22 cellular contexts compared by ENCODE assay signal in the genomic region with DNA sequence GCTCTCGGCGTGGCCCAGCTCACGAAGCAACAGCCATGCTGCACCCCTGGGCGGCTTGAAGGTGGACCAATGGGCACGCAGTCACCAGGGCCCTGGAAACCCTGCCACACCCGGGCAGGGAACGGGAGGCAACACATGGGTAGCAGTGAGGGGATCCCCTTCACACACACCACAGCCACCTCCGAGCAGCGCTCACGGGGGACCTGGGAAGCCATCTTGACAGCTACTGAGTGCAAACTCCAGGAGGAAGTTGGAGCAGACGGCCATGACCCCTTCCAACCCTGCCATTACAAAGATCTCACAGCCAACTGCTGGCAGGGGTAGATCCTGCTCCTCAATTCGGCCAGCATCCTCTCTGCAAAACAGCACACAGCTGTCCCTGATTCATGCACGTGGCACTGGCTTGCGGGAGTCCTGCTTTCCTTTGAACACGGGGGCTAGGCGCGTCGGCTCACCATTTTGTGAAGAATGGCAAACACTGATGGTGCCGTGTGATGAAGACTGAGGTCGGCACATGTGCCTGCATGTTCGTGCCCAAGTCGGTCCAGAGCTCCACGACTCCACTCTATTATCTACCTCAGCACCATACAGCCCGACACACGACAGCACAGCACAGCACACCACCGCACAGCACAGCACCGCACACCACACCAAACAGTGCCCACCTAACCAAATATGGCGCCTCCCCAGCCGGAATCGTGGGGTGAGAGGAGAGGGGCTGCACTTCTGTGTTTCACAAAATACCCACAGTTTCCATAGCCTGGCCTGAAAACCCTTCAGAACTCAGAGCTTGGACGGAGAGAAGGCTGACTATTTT. TPM values are rescaled to one million over a fixed set of nuclear protein-coding genes. Genes with fewer than 3 reads are reported as not detected.
DNase-seq lines count a peak whose midpoint lies in the region; ATAC-seq, FAIRE-seq and TF ChIP-seq lines count a peak whose summit lies in the region.
"Had no signal": no experiment of that assay in that cellular context is flagged by ENCODE, and none has a peak within 500 bp of the region (broad histone marks: within the 10 kb centered on the region; RNA-seq: fewer than 3 reads in every experiment).

No MANE protein-coding gene starts in this region.

- H3K4me2 ChIP-seq in astrocyte (ENCODE audit: low read length) = no peak overlapping the region
- H3K4me2 ChIP-seq: BLaER1, SK-N-SH had no signal

- H3K79me2 ChIP-seq in astrocyte (ENCODE audit: insufficient read depth, low read length) = peaks cover 53% of the 10 kb centered on the region

- H2AFZ ChIP-seq in astrocyte (ENCODE audit: low read depth, low read length) = no peak overlapping the region

- H3K9ac ChIP-seq in astrocyte (ENCODE audit: low read length) (no peak overlapping the region), kidney (ENCODE audit: low read length in 2 of 2) (no peak overlapping the region)
- H3K9ac ChIP-seq: BLaER1, SK-N-SH had no signal

- peaks cover 6% of the 10 kb centered on the region for H3K4me1 Mint-ChIP-seq in astrocyte (ENCODE audit: low read depth, unreplicated experiment)

- TF ChIP-seq CTCF in right atrium auricular region (IDR thresholded peaks at IDR 0.05) (no peak), astrocyte (IDR thresholded peaks at IDR 0.05; ENCODE audit: insufficient read depth, low read depth, low read length) (no peak), kidney (IDR thresholded peaks at IDR 0.05; ENCODE audit: borderline replicate concordance, extremely low read depth, insufficient read depth) (no peak)

- intact Hi-C loops in Right ventricle myocardium superior (cut with DNase I) = loop anchor here (5.0 kb wide), 1 partner anchor 44 kb away; no protein-coding TSS in a partner anchor
- intact Hi-C loops in kidney (cut with DNase I) = no loop called here

- no peaks in the 10 kb centered on the region for H3K9me3 Mint-ChIP-seq in astrocyte (ENCODE audit: unreplicated experiment)
- H3K9me3 Mint-ChIP-seq: CD4-positive, alpha-beta memory T cell; IgD-negative memory B cell had no signal

- H3K27ac ChIP-seq in right atrium auricular region (no peak overlapping the region), astrocyte (ENCODE audit: low read depth, low read length) (no peak overlapping the region), kidney (ENCODE audit: low read depth in 2 of 2, low read length in 2 of 2) (no peak overlapping the region)
- H3K27ac ChIP-seq: BLaER1 had no signal

- H3K36me3 Mint-ChIP-seq in astrocyte (ENCODE audit: low read depth, unreplicated experiment) = peaks cover 15% of the 10 kb centered on the region
- H3K36me3 Mint-ChIP-seq: IgD-negative memory B cell had no signal

- FAIRE-seq in astrocyte (lab: Jason Lieb, UNC) (no peak), kidney (lab: Jason Lieb, UNC) (no peak)
- FAIRE-seq: GM12891, GM18507 had no signal

- ATAC-seq in Right ventricle myocardium superior (ENCODE audit: poor library complexity) (no peak), HG02885 (IDR thresholded peaks at IDR 0.05; ENCODE audit: poor library complexity, unreplicated experiment) (no peak)
- ATAC-seq: Panc1 had no signal

- H3K4me1 ChIP-seq in right atrium auricular region (peaks cover 0 to 50% of the 10 kb centered on the region in 2 donors), astrocyte (ENCODE audit: insufficient read depth, low read length) (peaks cover 15% of the 10 kb centered on the region), kidney (ENCODE audit: control insufficient read depth in 1 of 2, insufficient read depth in 1 of 2, low read depth in 1 of 2, low read length in 2 of 2) (peaks cover 10 to 12% of the 10 kb centered on the region in 2 donors)

- H3K9me3 ChIP-seq in right atrium auricular region (no peaks in the 10 kb centered on the region), astrocyte (ENCODE audit: insufficient read depth, low read depth, low read length) (no peaks in the 10 kb centered on the region), kidney (ENCODE audit: control insufficient read depth in 1 of 2, low read length in 2 of 2) (no peaks in the 10 kb centered on the region)
- H3K9me3 ChIP-seq: BLaER1, SK-N-SH had no signal

- peak; percentile 40 for DNase-seq in Right ventricle myocardium superior
- no peak for DNase-seq in right atrium auricular region (ENCODE audit: low spot score)
- DNase-seq in astrocyte (ENCODE audit: low read depth) = no peak
- DNase-seq in kidney = peak; percentile 51
- no peak for DNase-seq in cerebellar cortex (ENCODE audit: low spot score)
- DNase-seq in DMS 273 (lab: John Stamatoyannopoulos, UW; ENCODE audit: unreplicated experiment) = no peak
- no peak for DNase-seq in NCI-H446 (lab: John Stamatoyannopoulos, UW)
- DNase-seq: CD4-positive, alpha-beta memory T cell; H7; Kasumi-1; MM.1S; NCI-H1092 treated with DMSO at 0.1 percent for 48 hours; NCI-H2081; NCI-H2171 treated with DMSO at 0.1 percent for 48 hours; SHP77; SK-N-SH had no signal

- H3K36me3 ChIP-seq in right atrium auricular region = peaks cover 35% of the 10 kb centered on the region
- H3K36me3 ChIP-seq in astrocyte (ENCODE audit: insufficient read depth, low read length) = no peaks in the 10 kb centered on the region
- H3K36me3 ChIP-seq in kidney (ENCODE audit: control insufficient read depth in 1 of 2, insufficient read depth in 2 of 2, low read length in 2 of 2) = peaks cover 6 to 16% of the 10 kb centered on the region in 2 donors

- H3K4me3 Mint-ChIP-seq in astrocyte (ENCODE audit: unreplicated experiment) = peak overlapping the region; percentile 2
- H3K4me3 Mint-ChIP-seq: CD4-positive, alpha-beta memory T cell had no signal

- no peaks in the 10 kb centered on the region for H3K27me3 ChIP-seq in right atrium auricular region
- H3K27me3 ChIP-seq in astrocyte (ENCODE audit: insufficient read depth, low read length) = no peaks in the 10 kb centered on the region
- H3K27me3 ChIP-seq: BLaER1 had no signal

- peaks cover 44% of the 10 kb centered on the region for H4K20me1 ChIP-seq in astrocyte (ENCODE audit: insufficient read depth, low read length)

- H3K27ac Mint-ChIP-seq in astrocyte (ENCODE audit: unreplicated experiment) = no peak overlapping the region

- H3K4me3 ChIP-seq in right atrium auricular region (no peak overlapping the region), astrocyte (ENCODE audit: insufficient read depth, low read depth, low read length) (no peak overlapping the region), kidney (ENCODE audit: low read length in 2 of 2) (no peak overlapping the region)
- H3K4me3 ChIP-seq: BLaER1 had no signal

- no peaks in the 10 kb centered on the region for H3K27me3 Mint-ChIP-seq in astrocyte (ENCODE audit: low read depth, unreplicated experiment)
- H3K27me3 Mint-ChIP-seq: CD4-positive, alpha-beta memory T cell; IgD-negative memory B cell had no signal

RNA-seq across cellular contexts. Expression of a gene that starts 5.0 kb away (rescaled TPM):
- total RNA-seq in Right ventricle myocardium superior (107 TPM), right atrium auricular region (10 to 100 TPM; 58.6 to 76.9 TPM), astrocyte (31.8 and 32.5 TPM in 2 replicates), kidney (40.2 TPM)
- polyA plus RNA-seq in kidney (ENCODE audit: insufficient read depth, low read depth, low replicate concordance) = 52.6 TPM

RNA-seq across cellular contexts. Expression of a gene that starts 48.8 kb away (rescaled TPM):
- total RNA-seq in Right ventricle myocardium superior (18.3 TPM), right atrium auricular region (10 to 100 TPM; 19.4 to 21.4 TPM), astrocyte (27.3 and 34.8 TPM in 2 replicates), kidney (38.6 TPM)
- polyA plus RNA-seq in kidney (ENCODE audit: insufficient read depth, low read depth, low replicate concordance) = 3.3 TPM

Comparison
In these comparisons a context has a peak if more than half of its experiments do, and no peak if none do; other contexts are left out.
1. DNase-seq: peak in Right ventricle myocardium superior (single experiment) and kidney (single experiment); none in right atrium auricular region (single experiment), astrocyte (single experiment), cerebellar cortex (single experiment), DMS 273 (single experiment) and NCI-H446 (0 of 2).